ENCODE assay signal across 38 cellular contexts in genomic region chr4:169333265-169333664, GRCh38.
"Had no signal": no experiment of that assay in that cellular context is flagged by ENCODE, and none has a peak within 500 bp of the region (broad histone marks: within the 10 kb centered on the region; RNA-seq: fewer than 3 reads in every experiment).

No MANE protein-coding gene starts in this region.

- H3K36me3 ChIP-seq: brain microvascular endothelial cell, cardiac muscle cell, SJSA1, WERI-Rb-1 had no signal

- H3K4me1 ChIP-seq: SJSA1 had no signal

- H3K4me1 Mint-ChIP-seq: activated CD4-positive, alpha-beta memory T cell treated with anti-CD3 and anti-CD28 coated beads, Interleukin-2, amount 10 ng/mL, durations not matched to agents 7 days and 5 days; activated CD8-positive, alpha-beta memory T cell treated with anti-CD3 and anti-CD28 coated beads, Interleukin-2, amount 10 ng/mL, durations not matched to agents 7 days and 5 days; activated naive CD4-positive, alpha-beta T cell treated with anti-CD3 and anti-CD28 coated beads, Interleukin-2, amount 10 ng/mL, durations not matched to agents 7 days and 5 days; activated naive CD8-positive, alpha-beta T cell treated with anti-CD3 and anti-CD28 coated beads, Interleukin-2, amount 50 U/mL, for 24 hours; central memory CD8-positive, alpha-beta T cell; T-cell had no signal

- H3K27me3 ChIP-seq: brain microvascular endothelial cell, cardiac muscle cell, SJSA1 had no signal

- ATAC-seq: activated CD8-positive, alpha-beta memory T cell treated with anti-CD3 and anti-CD28 coated beads, Interleukin-2, amount 10 ng/mL, durations not matched to agents 7 days and 5 days; activated naive CD8-positive, alpha-beta T cell treated with anti-CD3 and anti-CD28 coated beads, Interleukin-2, amount 50 U/mL, for 24 hours; Panc1; T-cell had no signal

- DNase-seq: activated CD4-positive, alpha-beta memory T cell treated with anti-CD3 and anti-CD28 coated beads, Interleukin-2, amount 10 ng/mL, durations not matched to agents 7 days and 5 days; activated CD4-positive, alpha-beta T cell treated with anti-CD3 and anti-CD28 coated beads for 1 hour; activated CD4-positive, alpha-beta T cell treated with anti-CD3 and anti-CD28 coated beads for 48 hours; activated CD4-positive, CD25-positive, alpha-beta regulatory T cell; activated CD8-positive, alpha-beta memory T cell treated with anti-CD3 and anti-CD28 coated beads for 24 hours; activated CD8-positive, alpha-beta memory T cell treated with anti-CD3 and anti-CD28 coated beads, Interleukin-2, amount 10 ng/mL, durations not matched to agents 7 days and 5 days; activated CD8-positive, alpha-beta memory T cell treated with anti-CD3 and anti-CD28 coated beads, Interleukin-2, amount 50 U/mL, for 48 hours; activated effector memory CD4-positive, alpha-beta T cell treated with Interleukin-2 at 50 U/mL for 16 hours; activated naive CD4-positive, alpha-beta T cell treated with anti-CD3 and anti-CD28 coated beads, Interleukin-2, amount 10 ng/mL, durations not matched to agents 7 days and 5 days; activated naive CD8-positive, alpha-beta T cell treated with anti-CD3 and anti-CD28 coated beads, Interleukin-2, amount 50 U/mL, for 24 hours; activated T-cell treated with anti-CD3 and anti-CD28 coated beads, Interleukin-2, amount 50 U/mL, for 48 hours; anterior cingulate cortex; brain microvascular endothelial cell; MM.1S; MV-4-11; NCI-H1092 treated with DMSO at 0.1 percent for 48 hours; NCI-H1417; NCI-H146; NCI-H187; NCI-H2081; NCI-H2171 treated with DMSO at 0.1 percent for 48 hours; NCI-H2227 treated with DMSO at 0.1 percent for 48 hours; NCI-H446 treated with DMSO at 0.1 percent for 48 hours; NCI-H524; NCI-H69; NCI-H82; SHP77 treated with DMSO at 0.1 percent for 48 hours; SK-N-SH; T-cell; T-helper 2 cell; T-helper 9 cell; WERI-Rb-1 had no signal

- H3K9ac ChIP-seq: KMS-11, SK-N-SH had no signal

- H3K4me3 ChIP-seq: cardiac muscle cell, SJSA1 had no signal

- H3K36me3 Mint-ChIP-seq: activated CD8-positive, alpha-beta memory T cell treated with anti-CD3 and anti-CD28 coated beads, Interleukin-2, amount 10 ng/mL, durations not matched to agents 7 days and 5 days; activated naive CD4-positive, alpha-beta T cell treated with anti-CD3 and anti-CD28 coated beads, Interleukin-2, amount 10 ng/mL, durations not matched to agents 7 days and 5 days; activated naive CD8-positive, alpha-beta T cell; T-cell had no signal

- H3K27me3 Mint-ChIP-seq: activated CD4-positive, alpha-beta memory T cell treated with anti-CD3 and anti-CD28 coated beads, Interleukin-2, amount 10 ng/mL, durations not matched to agents 7 days and 5 days; activated CD8-positive, alpha-beta memory T cell treated with anti-CD3 and anti-CD28 coated beads, Interleukin-2, amount 10 ng/mL, durations not matched to agents 7 days and 5 days; activated naive CD4-positive, alpha-beta T cell treated with anti-CD3 and anti-CD28 coated beads, Interleukin-2, amount 10 ng/mL, durations not matched to agents 7 days and 5 days had no signal

- H3K27ac ChIP-seq: brain microvascular endothelial cell, cardiac muscle cell, KMS-11, SJSA1, WERI-Rb-1 had no signal

- H3K4me2 ChIP-seq: KMS-11, SK-N-SH had no signal

- H3K9me3 Mint-ChIP-seq: activated CD4-positive, alpha-beta memory T cell treated with anti-CD3 and anti-CD28 coated beads, Interleukin-2, amount 10 ng/mL, durations not matched to agents 7 days and 5 days; activated naive CD4-positive, alpha-beta T cell treated with anti-CD3 and anti-CD28 coated beads, Interleukin-2, amount 10 ng/mL, durations not matched to agents 7 days and 5 days; activated naive CD8-positive, alpha-beta T cell treated with anti-CD3 and anti-CD28 coated beads, Interleukin-2, amount 50 U/mL, for 24 hours; central memory CD8-positive, alpha-beta T cell; T-cell had no signal

- H3K27ac Mint-ChIP-seq: activated CD4-positive, alpha-beta memory T cell treated with anti-CD3 and anti-CD28 coated beads, Interleukin-2, amount 10 ng/mL, durations not matched to agents 7 days and 5 days; activated CD8-positive, alpha-beta memory T cell treated with anti-CD3 and anti-CD28 coated beads, Interleukin-2, amount 10 ng/mL, durations not matched to agents 7 days and 5 days; activated naive CD4-positive, alpha-beta T cell treated with anti-CD3 and anti-CD28 coated beads, Interleukin-2, amount 10 ng/mL, durations not matched to agents 7 days and 5 days; activated naive CD8-positive, alpha-beta T cell; activated naive CD8-positive, alpha-beta T cell treated with anti-CD3 and anti-CD28 coated beads, Interleukin-2, amount 50 U/mL, for 24 hours; T-cell had no signal

- H3K9me3 ChIP-seq: SJSA1, SK-N-SH had no signal

- H3K4me3 Mint-ChIP-seq: activated CD4-positive, alpha-beta memory T cell treated with anti-CD3 and anti-CD28 coated beads, Interleukin-2, amount 10 ng/mL, durations not matched to agents 7 days and 5 days; activated CD8-positive, alpha-beta memory T cell treated with anti-CD3 and anti-CD28 coated beads, Interleukin-2, amount 10 ng/mL, durations not matched to agents 7 days and 5 days; activated naive CD4-positive, alpha-beta T cell treated with anti-CD3 and anti-CD28 coated beads, Interleukin-2, amount 10 ng/mL, durations not matched to agents 7 days and 5 days; activated naive CD8-positive, alpha-beta T cell; activated naive CD8-positive, alpha-beta T cell treated with anti-CD3 and anti-CD28 coated beads, Interleukin-2, amount 50 U/mL, for 24 hours; central memory CD8-positive, alpha-beta T cell; T-cell had no signal
